1 cellular context compared by ENCODE assay signal in genomic region chr6:123380257-123380656, GRCh38.
TF ChIP-seq lines count a peak whose summit lies in the region.

No MANE protein-coding gene starts in this region.

TF ChIP-seq in H1, 55 proteins besides CTCF, POLR2A, EP300 and RAD21 (continued from another document):
- no peak for TF ChIP-seq CHD7 (IDR thresholded peaks at IDR 0.05; ENCODE audit: insufficient replicate concordance, low read length)
- TF ChIP-seq GTF2F1 (IDR thresholded peaks at IDR 0.05; ENCODE audit: borderline replicate concordance, low read depth, low read length): no peak
